In the genomic region with DNA sequence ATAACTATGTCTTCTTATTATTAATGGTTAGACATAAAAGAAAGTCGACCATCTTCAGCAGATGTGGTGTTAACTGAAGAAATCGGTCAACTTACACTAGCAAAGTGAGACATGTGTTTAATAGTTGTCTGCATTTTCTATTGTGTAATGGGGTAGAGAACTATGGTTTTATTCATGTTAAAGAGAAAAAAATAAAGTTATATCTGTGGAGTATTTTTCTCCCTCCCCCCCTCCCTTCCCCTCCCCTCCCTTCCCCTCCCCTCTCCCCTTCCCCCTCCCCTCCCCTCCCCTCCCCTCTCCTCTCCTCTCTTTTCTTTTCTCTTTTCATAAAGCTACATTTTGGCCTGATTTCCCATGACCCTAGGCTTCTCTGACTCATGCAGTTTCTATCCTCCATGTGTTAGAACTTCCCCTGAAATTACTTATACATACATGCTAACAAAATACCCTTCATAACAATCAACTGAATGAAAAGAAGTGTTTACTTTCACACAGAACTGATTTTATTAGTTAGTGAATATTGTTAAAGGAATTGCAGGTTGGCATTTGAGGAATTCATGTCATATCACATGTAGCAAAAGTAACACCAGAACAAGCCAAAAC, we compare ENCODE assay signal across 19 cellular contexts.
DNase-seq lines count a peak whose midpoint lies in the region; ATAC-seq, FAIRE-seq and TF ChIP-seq lines count a peak whose summit lies in the region.
"Had no signal": no experiment of that assay in that cellular context is flagged by ENCODE, and none has a peak within 500 bp of the region (broad histone marks: within the 10 kb centered on the region; RNA-seq: fewer than 3 reads in every experiment).

No MANE protein-coding gene starts in this region.

- H3K27me3 Mint-ChIP-seq in mesothelial cell of epicardium (ENCODE audit: low read depth), result no peaks in the 10 kb centered on the region

- no peak for FAIRE-seq in HepG2 (lab: Jason Lieb, UNC)
- no peak for FAIRE-seq in K562 (lab: Jason Lieb, UNC)
- no peak for FAIRE-seq in HTR-8/SVneo (lab: Jason Lieb, UNC)
- FAIRE-seq: D721Med, GM12892 had no signal

- no peak for TF ChIP-seq CTCF in HepG2 (CRISPR knock-in tag; IDR thresholded peaks at IDR 0.05)
- no peak for TF ChIP-seq CTCF in right lobe of liver (IDR thresholded peaks at IDR 0.05)
- no peak for TF ChIP-seq CTCF in K562 (IDR thresholded peaks at IDR 0.05 in 2 of 3, conservative IDR thresholded peaks at IDR 0.05 in 1 of 3; ENCODE audit: insufficient read depth in 2 of 3, low read depth in 1 of 3, low read length in 3 of 3)
- no peak for TF ChIP-seq CTCF in mesothelial cell of epicardium (IDR thresholded peaks at IDR 0.05; ENCODE audit: unreplicated experiment)
- TF ChIP-seq CTCF in ascending aorta (IDR thresholded peaks at IDR 0.05), result no peak

- H3K9me3 ChIP-seq in HepG2 (ENCODE audit: low read length) (no peaks in the 10 kb centered on the region), right lobe of liver (no peaks in the 10 kb centered on the region), K562 (replicated peaks; ENCODE audit: control insufficient read depth, insufficient read depth, low read depth, low read length) (no peaks in the 10 kb centered on the region), ascending aorta (no peaks in the 10 kb centered on the region)
- H3K9me3 ChIP-seq: HAP-1 had no signal

- no peaks in the 10 kb centered on the region for H3K27me3 ChIP-seq in HepG2 (ENCODE audit: control insufficient read depth in 1 of 2, insufficient read depth in 2 of 2, low read length in 2 of 2)
- no peaks in the 10 kb centered on the region for H3K27me3 ChIP-seq in right lobe of liver
- no peaks in the 10 kb centered on the region for H3K27me3 ChIP-seq in K562 (ENCODE audit: control insufficient read depth in 2 of 2, insufficient read depth in 2 of 2, low read length in 2 of 2)
- H3K27me3 ChIP-seq in ascending aorta, result no peaks in the 10 kb centered on the region

- H3K4me1 ChIP-seq in HepG2 (ENCODE audit: insufficient read depth, low read length) (no peaks in the 10 kb centered on the region), right lobe of liver (no peaks in the 10 kb centered on the region), K562 (replicated peaks in 1 of 2; ENCODE audit: control insufficient read depth in 2 of 2, insufficient read depth in 2 of 2, low read length in 2 of 2) (no peaks in the 10 kb centered on the region), ascending aorta (no peaks in the 10 kb centered on the region)
- H3K4me1 ChIP-seq: HAP-1 had no signal

- peaks cover 32% of the 10 kb centered on the region for H3K4me1 Mint-ChIP-seq in mesothelial cell of epicardium
- H3K4me1 Mint-ChIP-seq: CD14-positive monocyte had no signal

- H4K20me1 ChIP-seq in HepG2 (ENCODE audit: insufficient read depth, low read length), result no peaks in the 10 kb centered on the region
- no peaks in the 10 kb centered on the region for H4K20me1 ChIP-seq in K562 (replicated peaks; ENCODE audit: control insufficient read depth, insufficient read depth, low read length)

- no peaks in the 10 kb centered on the region for H3K9me1 ChIP-seq in K562 (ENCODE audit: control insufficient read depth, insufficient read depth, low read length)

- H3K4me3 ChIP-seq in HepG2 (replicated peaks in 1 of 3; ENCODE audit: insufficient read depth in 1 of 3, low read depth in 2 of 3, low read length in 3 of 3) (no peak overlapping the region), right lobe of liver (no peak overlapping the region), K562 (no peak overlapping the region), ascending aorta (no peak overlapping the region)
- H3K4me3 ChIP-seq: HAP-1 had no signal

- H3K9ac ChIP-seq in HepG2 (ENCODE audit: insufficient read depth, low read depth, low read length) (no peak overlapping the region), K562 (ENCODE audit: insufficient read depth in 1 of 2, low read depth in 2 of 2, low read length in 2 of 2) (no peak overlapping the region)

- intact Hi-C loops in HepG2 (cut with micrococcal nuclease; ENCODE audit: unreplicated experiment) (no loop called here), right lobe of liver (cut with DNase I) (no loop called here), K562 (cut with micrococcal nuclease) (no loop called here), ascending aorta (cut with DNase I) (no loop called here)

- peak overlapping the region; percentile 6 for H3K27ac Mint-ChIP-seq in mesothelial cell of epicardium
- H3K27ac Mint-ChIP-seq: CD14-positive monocyte; CD8-positive, alpha-beta T cell had no signal

- H2AFZ ChIP-seq in HepG2 (ENCODE audit: low read length) (no peak overlapping the region), K562 (ENCODE audit: low read depth, low read length) (no peak overlapping the region)

- peaks cover 2% of the 10 kb centered on the region for H3K36me3 Mint-ChIP-seq in mesothelial cell of epicardium
- H3K36me3 Mint-ChIP-seq: CD14-positive monocyte; CD8-positive, alpha-beta T cell had no signal

- BruUV-seq in HepG2 (replicated peaks; lab: Mats Ljungman, UMichigan) (no TSS peak), K562 (replicated peaks; lab: Mats Ljungman, UMichigan) (no TSS peak)

- DNase-seq in HepG2 (ENCODE audit: low spot score), result no peak
- DNase-seq in right lobe of liver, result no peak
- DNase-seq in K562 (ENCODE audit: extremely low read depth in 1 of 4, low spot score in 3 of 4), result no peak
- DNase-seq in mesothelial cell of epicardium (ENCODE audit: low spot score in 2 of 2, unreplicated experiment in 2 of 2), result no peak
- DNase-seq in HTR-8/SVneo (ENCODE audit: insufficient read length, low spot score), result no peak
- DNase-seq in activated CD8-positive, alpha-beta memory T cell treated with anti-CD3 and anti-CD28 coated beads for 24 hours, result no peak
- DNase-seq in ascending aorta (ENCODE audit: low spot score in 2 of 2), result no peak
- DNase-seq: CD8-positive, alpha-beta T cell; COR-L47; DMS153; DMS79 treated with DMSO at 0.1 percent for 48 hours; EL; GDM1 had no signal

- no peak for TF ChIP-seq RAD21 in HepG2 (CRISPR knock-in tag; IDR thresholded peaks at IDR 0.05)
- TF ChIP-seq RAD21 in K562 (CRISPR knock-in tag; conservative IDR thresholded peaks at IDR 0.05 in 1 of 2, IDR thresholded peaks at IDR 0.05 in 1 of 2), result no peak

- no peak for TF ChIP-seq POLR2A in HepG2 (IDR thresholded peaks at IDR 0.05; ENCODE audit: insufficient read depth in 1 of 2, low read depth in 2 of 2, low read length in 2 of 2)
- TF ChIP-seq POLR2A in right lobe of liver (IDR thresholded peaks at IDR 0.05), result no peak
- no peak for TF ChIP-seq POLR2A in K562 (conservative IDR thresholded peaks at IDR 0.05)

- H3K27ac ChIP-seq in HepG2 (ENCODE audit: extremely low read length, insufficient read depth, low read length) (no peak overlapping the region), right lobe of liver (no peak overlapping the region), K562 (ENCODE audit: extremely low read depth, low read depth, low read length) (no peak overlapping the region), ascending aorta (no peak overlapping the region)
- H3K27ac ChIP-seq: 22Rv1 had no signal

- TF ChIP-seq EP300 in HepG2 (IDR thresholded peaks at IDR 0.05; ENCODE audit: low read depth in 2 of 2, low read length in 2 of 2) (no peak), HepG2 (CRISPR knock-in tag; IDR thresholded peaks at IDR 0.05; ENCODE audit: borderline replicate concordance) (no peak), K562 (IDR thresholded peaks at IDR 0.05; ENCODE audit: low read length) (no peak)

- H3K4me2 ChIP-seq in HepG2 (ENCODE audit: low read depth, low read length) (no peak overlapping the region), K562 (ENCODE audit: insufficient read depth, low read length) (no peak overlapping the region)

- 0% methylated on average over 2 of the region's 2 CpGs for WGBS in HepG2 (ENCODE audit: low lambda C conversion rate)
- WGBS in right lobe of liver (ENCODE audit: insufficient coverage, low coverage, low lambda C conversion rate, missing lambda C conversion rate), result 49% methylated on average over 2 of the region's 2 CpGs
- WGBS in K562 (ENCODE audit: insufficient coverage, low coverage, missing lambda C conversion rate), result 24% methylated on average over 2 of the region's 2 CpGs

- H3K79me2 ChIP-seq in HepG2 (ENCODE audit: insufficient read depth, low read length) (no peaks in the 10 kb centered on the region), K562 (ENCODE audit: control insufficient read depth, insufficient read depth, low read length) (no peaks in the 10 kb centered on the region)

- H3K36me3 ChIP-seq in HepG2 (replicated peaks in 1 of 2; ENCODE audit: control insufficient read depth in 1 of 2, insufficient read depth in 2 of 2, low read length in 2 of 2) (no peaks in the 10 kb centered on the region), right lobe of liver (no peaks in the 10 kb centered on the region), K562 (ENCODE audit: control insufficient read depth, insufficient read depth, low read length) (no peaks in the 10 kb centered on the region), ascending aorta (no peaks in the 10 kb centered on the region)
- H3K36me3 ChIP-seq: HAP-1 had no signal

- ATAC-seq in HepG2 (no peak), right lobe of liver (no peak), K562 (no peak), HG03460 (IDR thresholded peaks at IDR 0.05; ENCODE audit: unreplicated experiment) (no peak)
- ATAC-seq: CD8-positive, alpha-beta T cell had no signal

- POLR2A ChIA-PET in HepG2 (lab: Yijun Ruan, JAX) (no interaction called here), K562 (lab: Yijun Ruan, JAX) (no interaction called here)

- H3K4me3 Mint-ChIP-seq in mesothelial cell of epicardium, result no peak overlapping the region
- H3K4me3 Mint-ChIP-seq: CD14-positive monocyte; CD8-positive, alpha-beta T cell had no signal

- peaks cover 2% of the 10 kb centered on the region for H3K9me3 Mint-ChIP-seq in mesothelial cell of epicardium

- CTCF ChIA-PET in HepG2 (lab: Yijun Ruan, JAX; ENCODE audit: low intra/inter-chr PET ratio, low total read pairs), result no interaction called here
- CTCF ChIA-PET in K562 (lab: Yijun Ruan, JAX; ENCODE audit: low intra/inter-chr PET ratio), result no interaction called here

- in situ Hi-C loops in HepG2 (cut with HindIII; ENCODE audit: extremely low pct_ligation_motif_present, low pct_unique_long_range_greater_than_20kb) (no loop called here), K562 (cut with MboI) (no loop called here)

TF ChIP-seq in K562, 482 proteins besides CTCF, POLR2A, EP300 and RAD21:
- TF ChIP-seq RBM15 (IDR thresholded peaks at IDR 0.05; ENCODE audit: insufficient read depth, low read length) (no peak), PCBP1 (IDR thresholded peaks at IDR 0.05; ENCODE audit: low read depth, low read length, poor library complexity, severe bottlenecking) (peak; percentile 60), ZBTB17 (CRISPR knock-in tag; IDR thresholded peaks at IDR 0.05) (no peak), HNRNPK (IDR thresholded peaks at IDR 0.05; ENCODE audit: low read depth, low read length, poor library complexity, severe bottlenecking) (peak; percentile 88)

Comparison
In these comparisons a context has a peak if more than half of its experiments do, and no peak if none do; other contexts are left out.
1. Of the 241 proteins assayed by ChIP-seq in both HepG2 and K562: peak only in HepG2: none; only in K562: PCBP1; in both: HNRNPK; in neither: 239.